3 cellular contexts compared by ENCODE assay signal in the genomic region with DNA sequence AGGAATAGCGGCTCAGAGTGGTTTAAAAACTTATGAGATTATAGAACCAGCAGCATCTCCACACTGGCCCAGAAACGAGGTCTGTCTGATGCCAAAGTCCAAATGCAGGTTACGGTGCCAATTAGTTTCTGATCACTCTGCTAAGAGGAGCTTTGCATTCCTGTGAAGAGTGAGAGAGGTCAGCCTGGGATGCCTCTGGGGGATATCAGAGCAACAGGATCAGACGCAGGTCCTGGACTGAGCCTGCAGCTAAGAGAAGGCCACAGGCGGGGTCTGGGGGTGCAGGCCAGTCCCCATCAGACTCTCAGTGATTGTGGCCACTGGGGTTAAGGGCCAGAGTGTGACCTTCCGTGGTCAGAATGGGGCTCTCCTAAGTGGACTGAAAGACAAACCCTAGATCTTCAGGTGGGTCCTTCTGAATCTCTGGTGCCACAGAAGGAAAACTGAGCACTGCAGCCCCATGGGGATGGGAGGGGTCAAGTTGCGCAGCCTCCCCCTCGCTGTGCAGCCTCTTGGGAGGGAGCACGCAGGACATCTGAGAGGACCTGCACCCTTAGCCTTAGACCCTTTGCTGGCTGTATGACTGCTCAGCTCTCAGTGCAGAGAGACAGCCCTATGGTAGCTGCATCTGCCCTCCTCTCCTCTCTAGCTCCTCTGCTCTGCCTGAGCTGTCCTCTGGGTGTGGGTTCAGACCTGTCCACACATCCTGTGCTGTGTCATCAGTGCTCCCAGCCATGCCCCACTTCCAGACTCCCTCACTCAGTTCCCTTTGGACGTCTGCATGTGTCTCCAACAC. TPM values are rescaled to one million over a fixed set of nuclear protein-coding genes. Genes with fewer than 3 reads are reported as not detected.
"Had no signal": no experiment of that assay in that cellular context is flagged by ENCODE, and none has a peak within 500 bp of the region (broad histone marks: within the 10 kb centered on the region; RNA-seq: fewer than 3 reads in every experiment).

No MANE protein-coding gene starts in this region.

RNA-seq across cellular contexts. Expression of a gene that starts 23.4 kb away (rescaled TPM):
- total RNA-seq: renal cortical epithelial cell had no signal
- polyA plus RNA-seq: fibroblast of lung, immature natural killer cell had no signal

RNA-seq across cellular contexts. Expression of a gene that starts 42.9 kb away (rescaled TPM):
- polyA plus RNA-seq: immature natural killer cell had no signal
